Comparison of ENCODE assay signal across 8 cellular contexts in genomic region chr17:78383725-78384471, GRCh38. TPM values are rescaled to one million over a fixed set of nuclear protein-coding genes. Genes with fewer than 3 reads are reported as not detected.
A peak's percentile ranks its signal among the peaks of the same experiment; 100 is the strongest.
DNase-seq lines count a peak whose midpoint lies in the region; ATAC-seq and TF ChIP-seq lines count a peak whose summit lies in the region.

No MANE protein-coding gene starts in this region.

- peak overlapping the region; percentile 3 for H3K27ac ChIP-seq in KOPT-K1 (ENCODE audit: low read depth, low read length, poor library complexity, severe bottlenecking)
- peak overlapping the region; percentile 35 to 79 (median 74) for H3K27ac ChIP-seq in gastroesophageal sphincter
- H3K27ac ChIP-seq in MM.1S (ENCODE audit: low read length) = no peak overlapping the region

- no peaks in the 10 kb centered on the region for H3K9me3 ChIP-seq in KOPT-K1 (ENCODE audit: insufficient read depth, low read length, poor library complexity, severe bottlenecking)
- H3K9me3 ChIP-seq in gastroesophageal sphincter = no peaks in the 10 kb centered on the region
- no peaks in the 10 kb centered on the region for H3K9me3 ChIP-seq in MM.1S (replicated peaks; ENCODE audit: insufficient read depth, low read length)

- no peak overlapping the region for H2AFZ ChIP-seq in MM.1S (ENCODE audit: low read length)

- TF ChIP-seq EP300 in gastroesophageal sphincter (IDR thresholded peaks at IDR 0.05) = no peak

- no peaks in the 10 kb centered on the region for H3K27me3 ChIP-seq in gastroesophageal sphincter
- H3K27me3 ChIP-seq in MM.1S (replicated peaks; ENCODE audit: insufficient read depth, low read length) = no peaks in the 10 kb centered on the region

- H3K4me3 ChIP-seq in GM12864 (ENCODE audit: low read depth, low read length) = no peak overlapping the region; the same call in 1 of the 2 replicates
- H3K4me3 ChIP-seq in gastroesophageal sphincter = no peak overlapping the region
- H3K4me3 ChIP-seq in MM.1S (ENCODE audit: low read length) = no peak overlapping the region

- no peaks in the 10 kb centered on the region for H3K27me3 Mint-ChIP-seq in activated T-cell treated with anti-CD3 and anti-CD28 coated beads, Interleukin-2, amount 50 U/mL, for 72 hours (ENCODE audit: low read depth)

- H3K36me3 ChIP-seq in KOPT-K1 (ENCODE audit: insufficient read depth, low read length) (peaks cover 38% of the 10 kb centered on the region), gastroesophageal sphincter (peaks cover 0 to 4% of the 10 kb centered on the region in 2 donors), MM.1S (replicated peaks; ENCODE audit: insufficient read depth, low read length) (no peaks in the 10 kb centered on the region)

- H3K27ac Mint-ChIP-seq in activated T-cell treated with anti-CD3 and anti-CD28 coated beads, Interleukin-2, amount 50 U/mL, for 72 hours = peak overlapping the region; percentile 97

- H3K4me1 Mint-ChIP-seq in activated T-cell treated with anti-CD3 and anti-CD28 coated beads, Interleukin-2, amount 50 U/mL, for 72 hours (ENCODE audit: low read depth) = peaks cover 98% of the 10 kb centered on the region

- peaks cover 0 to 2% of the 10 kb centered on the region in 2 donors for H3K9me3 Mint-ChIP-seq in activated T-cell treated with anti-CD3 and anti-CD28 coated beads, Interleukin-2, amount 50 U/mL, for 72 hours

- H3K79me2 ChIP-seq in MM.1S (ENCODE audit: low read length) = peaks cover 96% of the 10 kb centered on the region

- 40 to 55% methylated on average over 9 to 10 of the region's 15 CpGs for WGBS in gastroesophageal sphincter (ENCODE audit: low coverage in 1 of 2), 2 donors

- ATAC-seq in activated T-cell treated with anti-CD3 and anti-CD28 coated beads, Interleukin-2, amount 50 U/mL, for 72 hours (replicated peaks in 1 of 2) = peak; percentile 60 to 61
- ATAC-seq in gastroesophageal sphincter = peak; percentile 88

- no peak overlapping the region for H3K4me2 ChIP-seq in MM.1S (ENCODE audit: low read depth, low read length)

- H3K4me3 Mint-ChIP-seq in activated T-cell treated with anti-CD3 and anti-CD28 coated beads, Interleukin-2, amount 50 U/mL, for 72 hours = peak overlapping the region; percentile 79 to 90

- DNase-seq in GM12864 (ENCODE audit: low read depth) = peak; percentile 86
- DNase-seq in activated T-cell treated with anti-CD3 and anti-CD28 coated beads, Interleukin-2, amount 50 U/mL, for 72 hours = peak; percentile 80 to 86
- peak; percentile 94 for DNase-seq in renal cortical epithelial cell (ENCODE audit: low read depth)
- no peak for DNase-seq in MM.1S
- DNase-seq in DMS 273 (lab: John Stamatoyannopoulos, UW; ENCODE audit: unreplicated experiment) = no peak
- DNase-seq in retina = no peak

- no peak overlapping the region for H3K9ac ChIP-seq in MM.1S (ENCODE audit: low read length)

- H3F3A ChIP-seq in MM.1S (ENCODE audit: insufficient read depth, low read length) = no peaks in the 10 kb centered on the region; the same call in 1 of the 2 replicates

- peaks cover 11% of the 10 kb centered on the region for H4K20me1 ChIP-seq in MM.1S (ENCODE audit: insufficient read depth, low read length)

- TF ChIP-seq CTCF in GM12864 (IDR thresholded peaks at IDR 0.05; ENCODE audit: low read depth, low read length, missing control alignments) (no peak), gastroesophageal sphincter (IDR thresholded peaks at IDR 0.05) (no peak), MM.1S (IDR thresholded peaks at IDR 0.05; ENCODE audit: low read length) (no peak)

- H3K9me2 ChIP-seq in MM.1S (replicated peaks; ENCODE audit: insufficient read depth, low read length) = no peaks in the 10 kb centered on the region

- H3K36me3 Mint-ChIP-seq in activated T-cell treated with anti-CD3 and anti-CD28 coated beads, Interleukin-2, amount 50 U/mL, for 72 hours (ENCODE audit: insufficient read depth in 2 of 2) = peaks cover 17 to 23% of the 10 kb centered on the region in 2 donors

- H3K4me1 ChIP-seq in gastroesophageal sphincter (peaks cover 6 to 99% (median 58%) of the 10 kb centered on the region in 3 donors), MM.1S (ENCODE audit: low read length) (peaks cover 21% of the 10 kb centered on the region)

- TF ChIP-seq POLR2A in gastroesophageal sphincter (IDR thresholded peaks at IDR 0.05) = no peak

RNA-seq across cellular contexts. Expression of gene PGS1, which starts 5.4 kb away (rescaled TPM):
- 100 to 1,000 TPM in 1 of 2 donors, 10 to 100 TPM in 1; 81.6 to 101 TPM for total RNA-seq in activated T-cell treated with anti-CD3 and anti-CD28 coated beads, Interleukin-2, amount 50 U/mL, for 72 hours
- 10 to 100 TPM; 24.1 to 53.0 (median 38.8) TPM for total RNA-seq in gastroesophageal sphincter
- total RNA-seq in renal cortical epithelial cell = 29.0 and 52.9 TPM in 2 replicates

RNA-seq across cellular contexts. Expression of gene SOCS3, which starts 24.0 kb away (rescaled TPM):
- 100 to 1,000 TPM; 164 to 212 TPM for total RNA-seq in activated T-cell treated with anti-CD3 and anti-CD28 coated beads, Interleukin-2, amount 50 U/mL, for 72 hours
- total RNA-seq in gastroesophageal sphincter = 100 to 1,000 TPM in 1 of 4 donors, 10 to 100 TPM in 3; 11.5 to 423 (median 38.2) TPM
- total RNA-seq in renal cortical epithelial cell = 46.4 and 94.7 TPM in 2 replicates

Comparison
In these comparisons a context has a peak if more than half of its experiments do, and no peak if none do; other contexts are left out.
1. DNase-seq: peak in GM12864 (single experiment), activated T-cell treated with anti-CD3 and anti-CD28 coated beads, Interleukin-2, amount 50 U/mL, for 72 hours (2 of 2) and renal cortical epithelial cell (single experiment); none in MM.1S (single experiment), DMS 273 (single experiment) and retina (single experiment).